ENCODE assay signal across 19 cellular contexts in genomic region chr2:79327460-79327859, GRCh38.
DNase-seq lines count a peak whose midpoint lies in the region; TF ChIP-seq lines count a peak whose summit lies in the region.
"Had no signal": no experiment of that assay in that cellular context is flagged by ENCODE, and none has a peak within 500 bp of the region (broad histone marks: within the 10 kb centered on the region; RNA-seq: fewer than 3 reads in every experiment).

No MANE protein-coding gene starts in this region.

- H3K4me1 ChIP-seq in BE2C (no peaks in the 10 kb centered on the region), H9 (ENCODE audit: insufficient read depth, low read length) (no peaks in the 10 kb centered on the region), testis (no peaks in the 10 kb centered on the region)
- H3K4me1 ChIP-seq: BLaER1, HAP-1, SJSA1 had no signal

- H3K14ac ChIP-seq in H9 (ENCODE audit: insufficient read depth, low read length): no peak overlapping the region

- in situ Hi-C loops in KBM-7 (cut with MboI; ENCODE audit: low pct_unique_long_range_greater_than_20kb, low sequenced_read_pairs): no loop called here

- no peak for TF ChIP-seq POLR2A in testis (IDR thresholded peaks at IDR 0.05)

- no peak overlapping the region for H3K27ac ChIP-seq in H9 (ENCODE audit: insufficient read length, low read depth, low read length)
- H3K27ac ChIP-seq in testis: no peak overlapping the region
- H3K27ac ChIP-seq: BLaER1, RWPE1, SJSA1 had no signal

- no peaks in the 10 kb centered on the region for H3K36me3 Mint-ChIP-seq in H9 (ENCODE audit: insufficient read depth in 1 of 3, low read depth in 3 of 3)
- H3K36me3 Mint-ChIP-seq: CD8-positive, alpha-beta T cell; IgD-negative memory B cell; T-cell had no signal

- H3K27me3 ChIP-seq in BE2C: no peaks in the 10 kb centered on the region
- no peaks in the 10 kb centered on the region for H3K27me3 ChIP-seq in H9 (ENCODE audit: insufficient read depth, low read length)
- H3K27me3 ChIP-seq in testis: no peaks in the 10 kb centered on the region
- H3K27me3 ChIP-seq: BLaER1, SJSA1 had no signal

- H3T11ph ChIP-seq in H9 (ENCODE audit: low read length): no peak overlapping the region

- no peak overlapping the region for H2BK15ac ChIP-seq in H9 (ENCODE audit: low read depth, low read length)

- H4K5ac ChIP-seq in H9 (ENCODE audit: insufficient read length, low read depth, low read length): no peak overlapping the region

- H2BK5ac ChIP-seq in H9 (ENCODE audit: insufficient read length, low read length): no peak overlapping the region

- H3K27ac Mint-ChIP-seq in H9: no peak overlapping the region
- H3K27ac Mint-ChIP-seq: CD8-positive, alpha-beta T cell; IgD-negative memory B cell; T-cell had no signal

- H3K4me3 ChIP-seq in BE2C (ENCODE audit: low read depth, low read length) (no peak overlapping the region), testis (no peak overlapping the region)
- H3K4me3 ChIP-seq: BLaER1, HAP-1, SJSA1 had no signal

- no peak overlapping the region for H4K8ac ChIP-seq in H9 (replicated peaks; ENCODE audit: insufficient read length, low read depth, low read length)

- H3K18ac ChIP-seq in H9 (ENCODE audit: insufficient read length, low read depth, low read length): no peak overlapping the region

- DNase-seq in BE2C (no peak), H9 (no peak), cerebellar cortex (ENCODE audit: low spot score) (peak; percentile 3), midbrain (lab: John Stamatoyannopoulos, UW) (peak; percentile 2), HT-29 (ENCODE audit: low spot score) (no peak), SIG-M5 (lab: John Stamatoyannopoulos, UW) (no peak), testis (no peak), KBM-7 (no peak)
- DNase-seq: CD8-positive, alpha-beta T cell; NCI-H1436 treated with DMSO at 0.1 percent for 48 hours; NCI-H2081 treated with DMSO at 0.1 percent for 48 hours; NCI-H2227 treated with DMSO at 0.1 percent for 48 hours; PC-3; T-cell had no signal

- H3K9ac ChIP-seq in H9 (ENCODE audit: extremely low read depth, insufficient read length, low read length): no peak overlapping the region
- H3K9ac ChIP-seq: BLaER1 had no signal

- intact Hi-C loops in testis (cut with DNase I; ENCODE audit: low total_unique reads): no loop called here

- H3K79me1 ChIP-seq in H9 (ENCODE audit: insufficient read depth, low read depth, low read length, poor library complexity, severe bottlenecking): no peaks in the 10 kb centered on the region

- H4K20me1 ChIP-seq in H9 (ENCODE audit: control insufficient read depth, insufficient read depth, insufficient read length): no peaks in the 10 kb centered on the region
- H4K20me1 ChIP-seq: BLaER1 had no signal

- no peaks in the 10 kb centered on the region for H3K79me2 ChIP-seq in H9 (ENCODE audit: insufficient read depth, low read length)

- H3K9me3 Mint-ChIP-seq in H9: no peaks in the 10 kb centered on the region

- no peak overlapping the region for H3K56ac ChIP-seq in H9 (ENCODE audit: insufficient read length, low read depth, low read length)

- no peak overlapping the region for H3K4ac ChIP-seq in H9 (ENCODE audit: low read depth, low read length)

- no peak overlapping the region for H4K91ac ChIP-seq in H9 (ENCODE audit: insufficient read length, low read depth, low read length)

- H2BK12ac ChIP-seq in H9 (ENCODE audit: insufficient read length, low read depth, low read length): no peak overlapping the region

- H2BK120ac ChIP-seq in H9 (ENCODE audit: low read depth, low read length, poor library complexity, severe bottlenecking): no peak overlapping the region

- H3K27me3 Mint-ChIP-seq in H9 (ENCODE audit: low read depth): no peaks in the 10 kb centered on the region
- H3K27me3 Mint-ChIP-seq: IgD-negative memory B cell, T-cell had no signal

- H3K4me3 Mint-ChIP-seq in H9: no peak overlapping the region
- H3K4me3 Mint-ChIP-seq: CD8-positive, alpha-beta T cell; IgD-negative memory B cell; T-cell had no signal

- no peak overlapping the region for H2BK20ac ChIP-seq in H9 (ENCODE audit: low read depth, low read length, poor library complexity, severe bottlenecking)

- H3K4me2 ChIP-seq in H9 (ENCODE audit: insufficient read depth, insufficient read length, low read length): no peak overlapping the region
- H3K4me2 ChIP-seq: BLaER1 had no signal

- peaks cover 22 to 27% of the 10 kb centered on the region in 2 experiments for H3K4me1 Mint-ChIP-seq in H9
- H3K4me1 Mint-ChIP-seq: T-cell had no signal

- H3K9me3 ChIP-seq in BE2C (no peaks in the 10 kb centered on the region), H9 (ENCODE audit: control insufficient read depth, low read depth, low read length) (no peaks in the 10 kb centered on the region), testis (no peaks in the 10 kb centered on the region)
- H3K9me3 ChIP-seq: BLaER1, HAP-1, SJSA1 had no signal

- no peak overlapping the region for H2AK5ac ChIP-seq in H9 (ENCODE audit: insufficient read length, low read length)

- H3K36me3 ChIP-seq in BE2C (no peaks in the 10 kb centered on the region), testis (ENCODE audit: low read depth, missing control alignments) (no peaks in the 10 kb centered on the region)
- H3K36me3 ChIP-seq: BLaER1, HAP-1, SJSA1 had no signal

- no peaks in the 10 kb centered on the region for H3K23me2 ChIP-seq in H9 (ENCODE audit: insufficient read length, low read depth, low read length, poor library complexity, severe bottlenecking)

- H3K23ac ChIP-seq in H9 (ENCODE audit: insufficient read length, low read depth, low read length): no peak overlapping the region

- H2AFZ ChIP-seq in H9 (ENCODE audit: low read length): no peak overlapping the region

- TF ChIP-seq CTCF in BE2C (IDR thresholded peaks at IDR 0.05; ENCODE audit: low read depth, low read length): peak; percentile 43
- peak; percentile 37; the same call in 2 of the 3 replicates for TF ChIP-seq CTCF in H9 (conservative IDR thresholded peaks at IDR 0.05)
- no peak for TF ChIP-seq CTCF in testis (IDR thresholded peaks at IDR 0.05)

Comparison
In these comparisons a context has a peak if more than half of its experiments do, and no peak if none do; other contexts are left out.
1. DNase-seq: peak in cerebellar cortex (single experiment) and midbrain (single experiment); none in BE2C (single experiment), H9 (single experiment), HT-29 (single experiment), SIG-M5 (single experiment), testis (single experiment) and KBM-7 (single experiment).
2. CTCF ChIP-seq: peak in BE2C (single experiment) and H9 (single experiment); none in testis (0 of 3).